Comparison of ENCODE assay signal across 1 cellular context in genomic region chr13:114279146-114279545, GRCh38.
A peak's percentile ranks its signal among the peaks of the same experiment; 100 is the strongest.
TF ChIP-seq lines count a peak whose summit lies in the region.

No MANE protein-coding gene starts in this region.

TF ChIP-seq in K562, 482 proteins besides CTCF, POLR2A, EP300 and RAD21 (continued from another document):
- TF ChIP-seq PCBP1 (IDR thresholded peaks at IDR 0.05; ENCODE audit: low read depth, low read length, poor library complexity, severe bottlenecking) (no peak), ZNF174 (CRISPR knock-in tag; IDR thresholded peaks at IDR 0.05) (no peak), YBX1 (IDR thresholded peaks at IDR 0.05) (no peak), COPS2 (conservative IDR thresholded peaks at IDR 0.05) (no peak), DMBX1 (CRISPR knock-in tag; IDR thresholded peaks at IDR 0.05; ENCODE audit: borderline replicate concordance) (no peak), CHCHD3 (CRISPR knock-in tag; IDR thresholded peaks at IDR 0.05) (no peak), JUND (IDR thresholded peaks at IDR 0.05; ENCODE audit: borderline replicate concordance, low read depth, low read length) (no peak), JUND (tag; IDR thresholded peaks at IDR 0.05; ENCODE audit: borderline replicate concordance, low read depth, low read length) (peak; percentile 49; the same call in 1 of the 3 replicates), RBM22 (IDR thresholded peaks at IDR 0.05; ENCODE audit: low read depth, low read length, poor library complexity, severe bottlenecking) (no peak), ZBTB49 (CRISPR knock-in tag; IDR thresholded peaks at IDR 0.05; ENCODE audit: borderline replicate concordance) (no peak), ZNF561 (CRISPR knock-in tag; conservative IDR thresholded peaks at IDR 0.05) (no peak)
TF ChIP-seq in K562: peak in this region for 19.
